In genomic region chr15:60076055-60076454, GRCh38 we compare ENCODE assay signal across 13 cellular contexts.
"Had no signal": no experiment of that assay in that cellular context is flagged by ENCODE, and none has a peak within 500 bp of the region (broad histone marks: within the 10 kb centered on the region; RNA-seq: fewer than 3 reads in every experiment).

No MANE protein-coding gene starts in this region.

- ATAC-seq: heart right ventricle had no signal

- H3K27ac Mint-ChIP-seq: activated B cell treated with CpG ODN at 0.5 μM for 24 hours; memory B cell; nephron; T-helper 1 cell treated with Interleukin-12 subunit alpha and Interleukin-12 subunit beta and Interleukin-4 antibody, amounts not matched to agents 30 μg/mL and 1 μg/mL, for 36 hours had no signal

- H3K4me3 ChIP-seq: heart right ventricle, left ventricle myocardium inferior, tibial nerve, vagina had no signal

- H3K9me3 ChIP-seq: tibial nerve, vagina had no signal

- H3K36me3 ChIP-seq: heart right ventricle, left ventricle myocardium inferior, tibial nerve, vagina had no signal

- DNase-seq: activated B cell treated with CpG ODN at 0.5 μM for 24 hours; activated CD4-positive, alpha-beta T cell treated with anti-CD3 and anti-CD28 coated beads, Interleukin-2, amount 50 U/mL, for 4 hours; activated gamma-delta T cell; heart right ventricle; kidney; left ventricle myocardium inferior; stimulated activated CD4-positive, alpha-beta T cell treated with anti-CD3 and anti-CD28 coated beads, Interleukin-15, amount 100 ng/mL, for 24 hours; stimulated activated CD4-positive, alpha-beta T cell treated with anti-CD3 and anti-CD28 coated beads, Interleukin-4, amount 100 ng/mL, for 24 hours had no signal

- H3K27ac ChIP-seq: heart right ventricle, left ventricle myocardium inferior, tibial nerve, vagina had no signal

- H3K4me3 Mint-ChIP-seq: activated B cell treated with CpG ODN at 0.5 μM for 24 hours; memory B cell; nephron; T-helper 1 cell treated with Interleukin-12 subunit alpha and Interleukin-12 subunit beta and Interleukin-4 antibody, amounts not matched to agents 30 μg/mL and 1 μg/mL, for 36 hours had no signal

- H3K4me1 Mint-ChIP-seq: activated B cell treated with CpG ODN at 0.5 μM for 24 hours, memory B cell had no signal

- H3K9me3 Mint-ChIP-seq: activated B cell treated with CpG ODN at 0.5 μM for 24 hours; nephron; T-helper 1 cell treated with Interleukin-12 subunit alpha and Interleukin-12 subunit beta and Interleukin-4 antibody, amounts not matched to agents 30 μg/mL and 1 μg/mL, for 36 hours had no signal
